Comparison of ENCODE assay signal across 21 cellular contexts in genomic region chr2:26884486-26884885, GRCh38. TPM values are rescaled to one million over a fixed set of nuclear protein-coding genes. Genes with fewer than 3 reads are reported as not detected.
A peak's percentile ranks its signal among the peaks of the same experiment; 100 is the strongest.
DNase-seq lines count a peak whose midpoint lies in the region; ATAC-seq and TF ChIP-seq lines count a peak whose summit lies in the region.
"Had no signal": no experiment of that assay in that cellular context is flagged by ENCODE, and none has a peak within 500 bp of the region (broad histone marks: within the 10 kb centered on the region; RNA-seq: fewer than 3 reads in every experiment).

No MANE protein-coding gene starts in this region.

- peaks cover 2% of the 10 kb centered on the region for H4K20me1 ChIP-seq in H9 (ENCODE audit: control insufficient read depth, insufficient read depth, insufficient read length)

- H3K14ac ChIP-seq in H9 (ENCODE audit: insufficient read depth, low read length): 0 out of 2 replicates have a peak overlapping the region, but pooled peaks have one; percentile 49

- H2BK120ac ChIP-seq in H9 (ENCODE audit: low read depth, low read length, poor library complexity, severe bottlenecking): no peak overlapping the region

- no peaks in the 10 kb centered on the region for H3K9me3 ChIP-seq in H9 (ENCODE audit: control insufficient read depth, low read depth, low read length)
- H3K9me3 ChIP-seq: SJSA1 had no signal

- peaks cover 2% of the 10 kb centered on the region for H3K79me1 ChIP-seq in H9 (ENCODE audit: insufficient read depth, low read depth, low read length, poor library complexity, severe bottlenecking)

- peaks cover 26% of the 10 kb centered on the region for H3K27me3 Mint-ChIP-seq in H9 (ENCODE audit: low read depth)
- H3K27me3 Mint-ChIP-seq in stimulated activated memory B cell treated with anti-CD40 and anti-IgM and Interleukin-4, amounts not matched to agents 10 μg/mL and 1 μg/mL and 100 μg/mL, for 72 hours: peaks cover 43% of the 10 kb centered on the region

- peak overlapping the region; percentile 24 for H2AK5ac ChIP-seq in H9 (ENCODE audit: insufficient read length, low read length)

- no peak overlapping the region for H2BK15ac ChIP-seq in H9 (ENCODE audit: low read depth, low read length)

- no peak overlapping the region for H3T11ph ChIP-seq in H9 (ENCODE audit: low read length)

- no peak overlapping the region for H2BK20ac ChIP-seq in H9 (ENCODE audit: low read depth, low read length, poor library complexity, severe bottlenecking)

- in situ Hi-C loops in SK-MEL-5 (cut with HindIII; ENCODE audit: low pct_unique_long_range_greater_than_20kb, low sequenced_read_pairs): no loop called here

- H3K18ac ChIP-seq in H9 (ENCODE audit: insufficient read length, low read depth, low read length): no peak overlapping the region

- H3K27me3 ChIP-seq in H9 (ENCODE audit: insufficient read depth, low read length): no peaks in the 10 kb centered on the region

- H3K27ac ChIP-seq in H9 (ENCODE audit: insufficient read length, low read depth, low read length): no peak overlapping the region
- H3K27ac ChIP-seq: SJSA1 had no signal

- H3K27ac Mint-ChIP-seq in H9: peak overlapping the region in 1 of 3 experiments; percentile 60; a peak in 1 of 7 replicates
- H3K27ac Mint-ChIP-seq in stimulated activated memory B cell treated with anti-CD40 and anti-IgM and Interleukin-4, amounts not matched to agents 10 μg/mL and 1 μg/mL and 100 μg/mL, for 72 hours: no peak overlapping the region
- H3K27ac Mint-ChIP-seq: CD8-positive, alpha-beta memory T cell had no signal

- peak overlapping the region; percentile 84 for H3K56ac ChIP-seq in H9 (ENCODE audit: insufficient read length, low read depth, low read length)

- no peak overlapping the region for H3K9ac ChIP-seq in H9 (ENCODE audit: extremely low read depth, insufficient read length, low read length)

- no peak overlapping the region for H3K4me2 ChIP-seq in H9 (ENCODE audit: insufficient read depth, insufficient read length, low read length)

- H3K4me3 Mint-ChIP-seq in H9: no peak overlapping the region
- H3K4me3 Mint-ChIP-seq in stimulated activated memory B cell treated with anti-CD40 and anti-IgM and Interleukin-4, amounts not matched to agents 10 μg/mL and 1 μg/mL and 100 μg/mL, for 72 hours: no peak overlapping the region
- H3K4me3 Mint-ChIP-seq: CD8-positive, alpha-beta memory T cell had no signal

- H3K9me3 Mint-ChIP-seq in H9: no peaks in the 10 kb centered on the region
- no peaks in the 10 kb centered on the region for H3K9me3 Mint-ChIP-seq in stimulated activated memory B cell treated with anti-CD40 and anti-IgM and Interleukin-4, amounts not matched to agents 10 μg/mL and 1 μg/mL and 100 μg/mL, for 72 hours
- H3K9me3 Mint-ChIP-seq: CD8-positive, alpha-beta memory T cell had no signal

- no peak overlapping the region for H3K4ac ChIP-seq in H9 (ENCODE audit: low read depth, low read length)

- H2BK5ac ChIP-seq in H9 (ENCODE audit: insufficient read length, low read length): no peak overlapping the region

- no peak for DNase-seq in H9
- DNase-seq in SK-MEL-5 (ENCODE audit: low read depth, low spot score): peak; percentile 17
- peak; percentile 10 for DNase-seq in midbrain (lab: John Stamatoyannopoulos, UW)
- peak; percentile 75 for DNase-seq in retinal pigment epithelial cell (ENCODE audit: low read depth)
- no peak for DNase-seq in dedifferentiated amniotic fluid mesenchymal stem cell (ENCODE audit: extremely low spot score)
- DNase-seq: AML-193; C1 segment of cervical spinal cord; Calu3; CD8-positive, alpha-beta memory T cell; DMS53; GDM1; Karpas-422; NCI-H1694; NCI-H2081 treated with DMSO at 0.1 percent for 48 hours; NCI-H526 treated with DMSO at 0.1 percent for 48 hours had no signal

- no peak overlapping the region for H3K23ac ChIP-seq in H9 (ENCODE audit: insufficient read length, low read depth, low read length)

- H3K4me1 ChIP-seq in H9 (ENCODE audit: insufficient read depth, low read length): no peaks in the 10 kb centered on the region
- H3K4me1 ChIP-seq: SJSA1 had no signal

- no peak for ATAC-seq in GM21390 (IDR thresholded peaks at IDR 0.05; ENCODE audit: unreplicated experiment)
- no peak for ATAC-seq in stimulated activated memory B cell treated with anti-CD40 and anti-IgM and Interleukin-4, amounts not matched to agents 10 μg/mL and 1 μg/mL and 100 μg/mL, for 72 hours
- ATAC-seq: Panc1 had no signal

- no peaks in the 10 kb centered on the region for H3K23me2 ChIP-seq in H9 (ENCODE audit: insufficient read length, low read depth, low read length, poor library complexity, severe bottlenecking)

- H4K91ac ChIP-seq in H9 (ENCODE audit: insufficient read length, low read depth, low read length): no peak overlapping the region

- TF ChIP-seq CTCF in H9 (conservative IDR thresholded peaks at IDR 0.05): no peak
- no peak for TF ChIP-seq CTCF in retinal pigment epithelial cell (conservative IDR thresholded peaks at IDR 0.05; ENCODE audit: low read depth, low read length)

- H4K5ac ChIP-seq in H9 (ENCODE audit: insufficient read length, low read depth, low read length): no peak overlapping the region

- H3K4me1 Mint-ChIP-seq in H9: peaks cover 4 to 15% of the 10 kb centered on the region in 2 experiments
- H3K4me1 Mint-ChIP-seq in stimulated activated memory B cell treated with anti-CD40 and anti-IgM and Interleukin-4, amounts not matched to agents 10 μg/mL and 1 μg/mL and 100 μg/mL, for 72 hours: peaks cover 29% of the 10 kb centered on the region
- H3K4me1 Mint-ChIP-seq: CD8-positive, alpha-beta memory T cell had no signal

- H2AFZ ChIP-seq in H9 (ENCODE audit: low read length): no peak overlapping the region

- WGBS in H9 (ENCODE audit: extremely low coverage, insufficient read length, low lambda C conversion rate): no CpG with 5 or more reads among the region's 3 CpGs

- no peak overlapping the region for H3K4me3 ChIP-seq in retinal pigment epithelial cell (ENCODE audit: low read length)
- H3K4me3 ChIP-seq: SJSA1 had no signal

- no peak overlapping the region for H2BK12ac ChIP-seq in H9 (ENCODE audit: insufficient read length, low read depth, low read length)

- no peak overlapping the region for H4K8ac ChIP-seq in H9 (replicated peaks; ENCODE audit: insufficient read length, low read depth, low read length)

- H3K36me3 Mint-ChIP-seq in H9 (ENCODE audit: insufficient read depth in 1 of 3, low read depth in 3 of 3): no peaks in the 10 kb centered on the region
- H3K36me3 Mint-ChIP-seq in stimulated activated memory B cell treated with anti-CD40 and anti-IgM and Interleukin-4, amounts not matched to agents 10 μg/mL and 1 μg/mL and 100 μg/mL, for 72 hours: no peaks in the 10 kb centered on the region

- H3K79me2 ChIP-seq in H9 (ENCODE audit: insufficient read depth, low read length): no peaks in the 10 kb centered on the region

RNA-seq across cellular contexts. Expression of gene DPYSL5, which starts 36.6 kb away (rescaled TPM):
- total RNA-seq in H9 (2021): 6.4 and 6.9 TPM in 2 replicates
- not detected in 2 replicates for total RNA-seq in SK-MEL-5 (2014; rRNA removed; shearing (Covaris generic))
- 0.15 TPM in 1 of 2 replicates, not detected in the other for polyA plus RNA-seq in SK-MEL-5 (2015; cell fraction: cytosol; rRNA removed)
- 0.27 TPM in 1 of 2 replicates, not detected in the other for polyA plus RNA-seq in SK-MEL-5 (2015; cell fraction: nucleus; rRNA removed)
- total RNA-seq: Calu3; CD8-positive, alpha-beta memory T cell; M059J; SJSA1 had no signal
- polyA plus RNA-seq: AG04450; CD8-positive, alpha-beta memory T cell had no signal

Comparison
In these comparisons a context has a peak if more than half of its experiments do, and no peak if none do; other contexts are left out.
1. DNase-seq: peak in SK-MEL-5 (single experiment), midbrain (single experiment) and retinal pigment epithelial cell (single experiment); none in H9 (single experiment) and dedifferentiated amniotic fluid mesenchymal stem cell (single experiment).